ENCODE assay signal across 9 cellular contexts in the genomic region with DNA sequence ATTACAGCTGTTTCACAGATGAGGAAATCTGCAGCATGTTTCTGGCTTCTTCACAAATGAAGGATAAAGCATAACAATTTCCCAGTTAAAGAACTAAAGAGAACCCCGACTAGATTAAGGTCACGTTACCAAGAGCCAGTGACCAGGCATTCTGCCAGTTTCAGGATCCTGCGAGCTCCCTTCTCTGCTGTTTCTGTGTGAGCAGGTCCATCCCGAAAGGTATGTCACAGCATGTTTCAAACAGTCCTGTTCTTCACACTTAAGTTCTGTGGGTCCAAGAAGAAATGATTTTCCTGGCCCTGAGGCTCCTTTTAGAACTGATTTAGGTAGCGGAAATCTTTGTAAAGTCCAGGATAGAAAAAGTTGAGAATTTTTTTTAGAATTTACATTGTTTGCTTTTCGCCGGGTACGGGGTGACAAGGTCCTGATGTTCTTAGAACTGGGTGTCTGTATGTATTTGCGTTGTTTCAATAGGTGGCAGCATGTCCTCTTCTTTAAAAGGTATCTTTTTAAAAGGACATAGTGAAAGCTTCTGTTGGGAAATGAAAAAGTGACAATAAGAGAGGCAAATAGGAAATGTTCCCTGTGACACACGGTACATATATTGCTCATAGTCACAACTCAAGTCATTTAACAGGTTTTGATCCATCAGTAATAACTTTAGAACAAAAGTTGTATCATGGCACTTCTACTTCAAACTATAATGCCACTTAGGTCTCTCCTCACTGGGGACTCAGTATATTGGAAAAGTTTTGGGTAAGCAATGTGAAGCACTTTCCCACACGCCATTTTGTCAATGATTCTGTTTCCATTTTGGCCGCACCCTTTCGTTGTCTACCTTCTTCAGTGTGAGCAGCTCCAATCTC. TPM values are rescaled to one million over a fixed set of nuclear protein-coding genes. Genes with fewer than 3 reads are reported as not detected.
DNase-seq lines count a peak whose midpoint lies in the region; ATAC-seq and TF ChIP-seq lines count a peak whose summit lies in the region.
"Had no signal": no experiment of that assay in that cellular context is flagged by ENCODE, and none has a peak within 500 bp of the region (broad histone marks: within the 10 kb centered on the region; RNA-seq: fewer than 3 reads in every experiment).

No MANE protein-coding gene starts in this region.

- H3K27ac Mint-ChIP-seq in WTC11: no peak overlapping the region
- H3K27ac Mint-ChIP-seq: stimulated activated naive B cell treated with anti-CD40 and anti-IgM and Interleukin-4, amounts not matched to agents 10 μg/mL and 1 μg/mL and 100 μg/mL, for 72 hours had no signal

- DNase-seq in WTC11 (ENCODE audit: low spot score) (no peak), iPS-NIHi11 (ENCODE audit: low spot score) (peak; percentile 22), vagina (ENCODE audit: extremely low spot score in 2 of 2) (no peak)
- DNase-seq in activated effector memory CD4-positive, alpha-beta T cell treated with Interleukin-2 at 50 U/mL for 16 hours: no peak
- DNase-seq: stimulated activated naive B cell treated with anti-CD40 and anti-IgM and Interleukin-4, amounts not matched to agents 10 μg/mL and 1 μg/mL and 100 μg/mL, for 72 hours had no signal

- H3K36me3 ChIP-seq in ACC112 (ENCODE audit: insufficient read depth, low read length) (no peaks in the 10 kb centered on the region), KMS-11 (ENCODE audit: insufficient read depth) (no peaks in the 10 kb centered on the region), vagina (no peaks in the 10 kb centered on the region)

- H2AFZ ChIP-seq in ACC112 (ENCODE audit: low read length, unreplicated experiment): peak overlapping the region; percentile 68
- H2AFZ ChIP-seq in KMS-11 (ENCODE audit: low read depth): peak overlapping the region; percentile 75

- no peaks in the 10 kb centered on the region for H3K27me3 ChIP-seq in ACC112 (ENCODE audit: insufficient read depth, low read length)
- no peaks in the 10 kb centered on the region for H3K27me3 ChIP-seq in KMS-11 (ENCODE audit: insufficient read depth, low read depth)
- H3K27me3 ChIP-seq in vagina: no peaks in the 10 kb centered on the region

- no peaks in the 10 kb centered on the region for H3K36me3 Mint-ChIP-seq in WTC11
- H3K36me3 Mint-ChIP-seq: stimulated activated naive B cell treated with anti-CD40 and anti-IgM and Interleukin-4, amounts not matched to agents 10 μg/mL and 1 μg/mL and 100 μg/mL, for 72 hours had no signal

- no peak overlapping the region for H3K9ac ChIP-seq in KMS-11

- ATAC-seq in WTC11 (peak; percentile 66), GM18873 (IDR thresholded peaks at IDR 0.05; ENCODE audit: low FRiP score, unreplicated experiment) (no peak)

- CTCF ChIA-PET in WTC11 (lab: Charles Lee): interaction anchor here (0.6 to 3.6 kb wide), 17 partner anchors 9 to 702 kb away, joined by 3 to 44 read pairs (median 4); a partner anchor contains a TSS

- POLR2A ChIA-PET in WTC11 (lab: Charles Lee): interaction anchor here (0.5 kb wide), 1 partner anchor 218 kb away, joined by 3 read pairs; no protein-coding TSS in a partner anchor

- intact Hi-C loops in vagina (cut with DNase I): no loop called here

- H3K27ac ChIP-seq in ACC112 (ENCODE audit: low read depth, low read length): no peak overlapping the region
- H3K27ac ChIP-seq in KMS-11: no peak overlapping the region
- no peak overlapping the region for H3K27ac ChIP-seq in vagina

- H3K4me2 ChIP-seq in KMS-11: peak overlapping the region; percentile 67

- H3K4me3 Mint-ChIP-seq in WTC11: no peak overlapping the region
- H3K4me3 Mint-ChIP-seq: stimulated activated naive B cell treated with anti-CD40 and anti-IgM and Interleukin-4, amounts not matched to agents 10 μg/mL and 1 μg/mL and 100 μg/mL, for 72 hours had no signal

- TF ChIP-seq CTCF in GM12872 (IDR thresholded peaks at IDR 0.05; ENCODE audit: insufficient read depth, low read depth, low read length) (peak; percentile 25; the same call in 2 of the 3 replicates), KMS-11 (conservative IDR thresholded peaks at IDR 0.05; ENCODE audit: low read depth, low read length) (peak; percentile 66), WTC11 (IDR thresholded peaks at IDR 0.05) (no peak), vagina (IDR thresholded peaks at IDR 0.05) (peak in 2 of 3 experiments; percentile 10 to 22)

- H3K9me3 Mint-ChIP-seq in WTC11: no peaks in the 10 kb centered on the region
- H3K9me3 Mint-ChIP-seq: stimulated activated naive B cell treated with anti-CD40 and anti-IgM and Interleukin-4, amounts not matched to agents 10 μg/mL and 1 μg/mL and 100 μg/mL, for 72 hours had no signal

- H4K20me1 ChIP-seq in KMS-11 (ENCODE audit: insufficient read depth): no peaks in the 10 kb centered on the region

- H3K9me3 ChIP-seq in vagina: no peaks in the 10 kb centered on the region

- no peak for TF ChIP-seq POLR2A in vagina (IDR thresholded peaks at IDR 0.05)

- H3K27me3 Mint-ChIP-seq in WTC11 (ENCODE audit: low read depth): no peaks in the 10 kb centered on the region

- H3K79me2 ChIP-seq in ACC112 (ENCODE audit: control insufficient read depth, insufficient read depth, low read length, unreplicated experiment) (no peaks in the 10 kb centered on the region), KMS-11 (ENCODE audit: insufficient read depth, low read depth) (no peaks in the 10 kb centered on the region)

- H3K4me3 ChIP-seq in ACC112 (ENCODE audit: low read depth, low read length) (no peak overlapping the region), KMS-11 (IDR thresholded peaks at IDR 0.05; ENCODE audit: insufficient read depth, low read depth, low read length) (no peak overlapping the region), vagina (no peak overlapping the region)

- H3K4me1 Mint-ChIP-seq in WTC11: peaks cover 32% of the 10 kb centered on the region
- H3K4me1 Mint-ChIP-seq: stimulated activated naive B cell treated with anti-CD40 and anti-IgM and Interleukin-4, amounts not matched to agents 10 μg/mL and 1 μg/mL and 100 μg/mL, for 72 hours had no signal

- H3K4me1 ChIP-seq in ACC112 (ENCODE audit: control insufficient read depth, insufficient read depth, low read length, unreplicated experiment) (peaks cover 4% of the 10 kb centered on the region), KMS-11 (ENCODE audit: low read depth, poor library complexity, severe bottlenecking) (peaks cover 17% of the 10 kb centered on the region), vagina (peaks cover 5% of the 10 kb centered on the region)

TF ChIP-seq in WTC11, 78 proteins besides CTCF, POLR2A, EP300 and RAD21 (continues in another document):
- TF ChIP-seq, protein P1, sequence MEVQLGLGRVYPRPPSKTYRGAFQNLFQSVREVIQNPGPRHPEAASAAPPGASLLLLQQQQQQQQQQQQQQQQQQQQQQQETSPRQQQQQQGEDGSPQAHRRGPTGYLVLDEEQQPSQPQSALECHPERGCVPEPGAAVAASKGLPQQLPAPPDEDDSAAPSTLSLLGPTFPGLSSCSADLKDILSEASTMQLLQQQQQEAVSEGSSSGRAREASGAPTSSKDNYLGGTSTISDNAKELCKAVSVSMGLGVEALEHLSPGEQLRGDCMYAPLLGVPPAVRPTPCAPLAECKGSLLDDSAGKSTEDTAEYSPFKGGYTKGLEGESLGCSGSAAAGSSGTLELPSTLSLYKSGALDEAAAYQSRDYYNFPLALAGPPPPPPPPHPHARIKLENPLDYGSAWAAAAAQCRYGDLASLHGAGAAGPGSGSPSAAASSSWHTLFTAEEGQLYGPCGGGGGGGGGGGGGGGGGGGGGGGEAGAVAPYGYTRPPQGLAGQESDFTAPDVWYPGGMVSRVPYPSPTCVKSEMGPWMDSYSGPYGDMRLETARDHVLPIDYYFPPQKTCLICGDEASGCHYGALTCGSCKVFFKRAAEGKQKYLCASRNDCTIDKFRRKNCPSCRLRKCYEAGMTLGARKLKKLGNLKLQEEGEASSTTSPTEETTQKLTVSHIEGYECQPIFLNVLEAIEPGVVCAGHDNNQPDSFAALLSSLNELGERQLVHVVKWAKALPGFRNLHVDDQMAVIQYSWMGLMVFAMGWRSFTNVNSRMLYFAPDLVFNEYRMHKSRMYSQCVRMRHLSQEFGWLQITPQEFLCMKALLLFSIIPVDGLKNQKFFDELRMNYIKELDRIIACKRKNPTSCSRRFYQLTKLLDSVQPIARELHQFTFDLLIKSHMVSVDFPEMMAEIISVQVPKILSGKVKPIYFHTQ (CRISPR knock-in tag; IDR thresholded peaks at IDR 0.05): no peak
- TF ChIP-seq, protein P2, sequence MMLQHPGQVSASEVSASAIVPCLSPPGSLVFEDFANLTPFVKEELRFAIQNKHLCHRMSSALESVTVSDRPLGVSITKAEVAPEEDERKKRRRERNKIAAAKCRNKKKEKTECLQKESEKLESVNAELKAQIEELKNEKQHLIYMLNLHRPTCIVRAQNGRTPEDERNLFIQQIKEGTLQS (CRISPR knock-in tag; conservative IDR thresholded peaks at IDR 0.05): no peak
- TF ChIP-seq IRF2 (CRISPR knock-in tag; IDR thresholded peaks at IDR 0.05; ENCODE audit: borderline replicate concordance, low read depth): no peak
- TF ChIP-seq, protein P3, sequence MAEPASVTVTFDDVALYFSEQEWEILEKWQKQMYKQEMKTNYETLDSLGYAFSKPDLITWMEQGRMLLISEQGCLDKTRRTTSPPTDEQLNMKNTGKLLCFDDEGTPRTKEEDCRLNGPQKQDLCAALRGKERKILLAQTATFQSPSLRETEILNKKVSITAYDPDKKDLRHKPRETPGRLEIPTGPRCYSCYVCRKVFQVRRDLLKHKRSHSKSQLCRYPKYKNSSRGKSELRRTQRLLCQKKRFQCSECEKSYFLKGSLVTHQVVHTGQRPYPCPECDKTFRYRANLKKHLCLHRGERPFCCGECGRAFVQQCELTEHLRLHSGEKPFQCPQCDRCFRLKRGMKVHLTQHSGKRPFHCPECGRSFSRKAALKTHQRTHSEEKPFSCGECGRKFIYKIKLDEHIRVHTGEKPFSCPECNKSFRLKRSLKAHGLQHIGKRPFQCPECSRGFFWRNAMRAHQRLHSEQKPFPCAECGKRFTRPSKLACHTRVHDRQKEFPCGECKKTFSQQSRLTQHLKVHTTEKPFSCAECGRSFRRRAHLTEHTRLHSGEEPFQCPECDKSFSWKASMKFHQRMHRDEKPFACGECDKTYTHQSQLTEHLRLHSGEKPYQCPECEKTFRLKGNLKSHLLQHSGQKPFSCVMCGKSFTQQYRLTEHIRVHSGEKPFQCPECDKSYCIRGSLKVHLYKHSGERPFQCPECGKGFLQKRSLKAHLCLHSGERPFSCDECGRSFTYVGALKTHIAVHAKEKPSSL (CRISPR knock-in tag; conservative IDR thresholded peaks at IDR 0.05): no peak
- no peak for TF ChIP-seq FOXK1 (CRISPR knock-in tag; IDR thresholded peaks at IDR 0.05)
- no peak for TF ChIP-seq FOXP1 (CRISPR knock-in tag; IDR thresholded peaks at IDR 0.05; ENCODE audit: borderline replicate concordance)
- no peak for TF ChIP-seq NFYB (CRISPR knock-in tag; conservative IDR thresholded peaks at IDR 0.05; ENCODE audit: low read depth)

RNA-seq across cellular contexts. Expression of a gene that starts 18.4 kb away (rescaled TPM):
- not detected in 3 replicates for total RNA-seq in WTC11 (2021)
- not detected for total RNA-seq in vagina
